17 cellular contexts compared by ENCODE assay signal in genomic region chr17:2844386-2844785, GRCh38. TPM values are rescaled to one million over a fixed set of nuclear protein-coding genes. Genes with fewer than 3 reads are reported as not detected.
DNase-seq lines count a peak whose midpoint lies in the region; ATAC-seq, FAIRE-seq and TF ChIP-seq lines count a peak whose summit lies in the region.
"Had no signal": no experiment of that assay in that cellular context is flagged by ENCODE, and none has a peak within 500 bp of the region (broad histone marks: within the 10 kb centered on the region; RNA-seq: fewer than 3 reads in every experiment).

No MANE protein-coding gene starts in this region.

- no TSS peak for BruUV-seq in OCI-LY7 (replicated peaks; lab: Mats Ljungman, UMichigan)

- H3K4me2 ChIP-seq in A549 (peak overlapping the region; percentile 60), OCI-LY7 (ENCODE audit: low read length) (no peak overlapping the region)

- H3K27ac ChIP-seq in A549 (peak overlapping the region; percentile 70 to 84), foreskin keratinocyte (no peak overlapping the region), ovary (no peak overlapping the region), OCI-LY7 (ENCODE audit: low read depth, low read length, poor library complexity, severe bottlenecking) (no peak overlapping the region)
- H3K27ac ChIP-seq: C4-2B, spleen had no signal

- FAIRE-seq in A549 (lab: Jason Lieb, UNC) = peak; percentile 97
- FAIRE-seq: TTC549 had no signal

- no peak overlapping the region for H2AFZ ChIP-seq in OCI-LY7 (ENCODE audit: low read length)

- in situ Hi-C loops in GM13976 (cut with MboI; ENCODE audit: low sequenced_read_pairs, unreplicated experiment) = no loop called here

- H3K4me1 ChIP-seq in A549 (peaks cover 46% of the 10 kb centered on the region), foreskin keratinocyte (peaks cover 6% of the 10 kb centered on the region), ovary (ENCODE audit: insufficient read depth) (no peaks in the 10 kb centered on the region), OCI-LY7 (ENCODE audit: insufficient read depth, low read length, poor library complexity, severe bottlenecking) (peaks cover 23% of the 10 kb centered on the region)

- TF ChIP-seq EP300 in A549 (IDR thresholded peaks at IDR 0.05) (peak; percentile 50 to 58; a peak in 2 of 5 replicates), ovary (IDR thresholded peaks at IDR 0.05) (no peak)

- no peaks in the 10 kb centered on the region for H3K79me2 ChIP-seq in OCI-LY7 (ENCODE audit: insufficient read depth, low read depth, low read length)

- intact Hi-C loops in ovary (cut with DNase I) = no loop called here
- intact Hi-C loops in OCI-LY7 (cut with micrococcal nuclease; ENCODE audit: unreplicated experiment) = no loop called here

- H3K4me3 ChIP-seq in A549 (no peak overlapping the region), ovary (no peak overlapping the region), OCI-LY7 (ENCODE audit: low read depth, low read length, poor library complexity, severe bottlenecking) (no peak overlapping the region)
- H3K4me3 ChIP-seq: colonic mucosa, spleen had no signal

- peak; percentile 76 to 96 for DNase-seq in A549 (ENCODE audit: low read depth in 1 of 2, low spot score in 1 of 2)
- DNase-seq in DMS53 (lab: John Stamatoyannopoulos, UW) = peak; percentile 87
- DNase-seq in NCI-H510A (lab: John Stamatoyannopoulos, UW) = peak; percentile 41
- DNase-seq in foreskin keratinocyte = no peak
- DNase-seq in ovary = no peak
- DNase-seq in OCI-LY7 (ENCODE audit: low spot score) = no peak
- DNase-seq in GM13976 (ENCODE audit: low spot score) = no peak
- no peak for DNase-seq in activated CD8-positive, alpha-beta memory T cell treated with anti-CD3 and anti-CD28 coated beads, Interleukin-2, amount 50 U/mL, for 4 hours
- DNase-seq: colonic mucosa, Karpas-422, left cardiac atrium, NCI-H524, SIG-M5, spleen had no signal

- no peak for TF ChIP-seq POLR2A in A549 (IDR thresholded peaks at IDR 0.05; ENCODE audit: low read length)
- no peak for TF ChIP-seq POLR2A in ovary (IDR thresholded peaks at IDR 0.05)

- H3K36me3 ChIP-seq in ovary = no peaks in the 10 kb centered on the region
- H3K36me3 ChIP-seq in OCI-LY7 (ENCODE audit: insufficient read depth, low read length) = no peaks in the 10 kb centered on the region
- H3K36me3 ChIP-seq: colonic mucosa had no signal

- no peaks in the 10 kb centered on the region for H3K9me2 ChIP-seq in OCI-LY7 (ENCODE audit: insufficient read depth, low read length)

- TF ChIP-seq RAD21 in A549 (conservative IDR thresholded peaks at IDR 0.05 in 1 of 2, IDR thresholded peaks at IDR 0.05 in 1 of 2) = 0 out of 5 replicates have a peak, but pooled peaks of 1 of the 2 experiments have one; percentile 14

- TF ChIP-seq CTCF in A549 (IDR thresholded peaks at IDR 0.05) (no peak), foreskin keratinocyte (conservative IDR thresholded peaks at IDR 0.05) (no peak), ovary (IDR thresholded peaks at IDR 0.05) (no peak), OCI-LY7 (conservative IDR thresholded peaks at IDR 0.05; ENCODE audit: low read length) (no peak), GM13976 (IDR thresholded peaks at IDR 0.05; ENCODE audit: borderline replicate concordance, control extremely low read depth, extremely low read depth, insufficient read depth, missing control alignments) (no peak)

- H4K20me1 ChIP-seq in OCI-LY7 (ENCODE audit: insufficient read depth, low read length) = no peaks in the 10 kb centered on the region

- POLR2A ChIA-PET in A549 (lab: Yijun Ruan, JAX) (interaction anchor here (1.0 to 1.1 kb wide), 2 partner anchors 19 to 204 kb away, joined by 3 read pairs; no protein-coding TSS in a partner anchor), OCI-LY7 (lab: Charles Lee) (interaction anchor here (0.6 kb wide), 1 partner anchor 43 kb away, joined by 3 read pairs; no protein-coding TSS in a partner anchor)

- CTCF ChIA-PET in A549 (lab: Yijun Ruan, JAX) (interaction anchor here (0.8 to 14.9 kb wide), 14 partner anchors 10 to 204 kb away, joined by 3 to 550 read pairs (median 4); no protein-coding TSS in a partner anchor), OCI-LY7 (lab: Charles Lee; ENCODE audit: unreplicated experiment) (no interaction called here)

- whole genome bisulfite sequencing in A549 (ENCODE audit: missing lambda C conversion rate) = under 1% methylated on average over 6 of the region's 6 CpGs
- WGBS in ovary, 3 donors = 30 to 44% (median 32%) methylated on average over 6 of the region's 6 CpGs

- ATAC-seq in A549 (peak; percentile 85 to 86), foreskin keratinocyte (peak; percentile 7)
- ATAC-seq: activated naive CD4-positive, alpha-beta T cell treated with anti-CD3 and anti-CD28 coated beads, Interleukin-2, amount 50 U/mL, for 72 hours; left cardiac atrium had no signal

- H3K27me3 ChIP-seq in foreskin keratinocyte (no peaks in the 10 kb centered on the region), ovary (no peaks in the 10 kb centered on the region)
- H3K27me3 ChIP-seq: colonic mucosa had no signal

- H3K9me3 ChIP-seq in A549 (no peaks in the 10 kb centered on the region), ovary (no peaks in the 10 kb centered on the region), OCI-LY7 (ENCODE audit: low read length) (no peaks in the 10 kb centered on the region)
- H3K9me3 ChIP-seq: colonic mucosa, spleen had no signal

TF ChIP-seq in A549, 52 proteins besides CTCF, POLR2A, EP300 and RAD21 (continues in another document):
- TF ChIP-seq TP53 (CRISPR knock-in tag; IDR thresholded peaks at IDR 0.05) (no peak), PBX3 (IDR thresholded peaks at IDR 0.05) (no peak), EHF (CRISPR knock-in tag; IDR thresholded peaks at IDR 0.05) (no peak), MYC (IDR thresholded peaks at IDR 0.05; ENCODE audit: borderline replicate concordance, low read length) (peak; percentile 31; the same call in 1 of the 2 replicates), SREBF2 (IDR thresholded peaks at IDR 0.05) (no peak), POLR2AphosphoS2 (conservative IDR thresholded peaks at IDR 0.05; ENCODE audit: low read length) (no peak), ZC3H11A (IDR thresholded peaks at IDR 0.05) (no peak), KDM1A (IDR thresholded peaks at IDR 0.05; ENCODE audit: low read depth) (no peak), CHD2 (IDR thresholded peaks at IDR 0.05; ENCODE audit: low read length, partially characterized antibody) (no peak), E2F6 (IDR thresholded peaks at IDR 0.05; ENCODE audit: borderline replicate concordance, low read depth) (no peak), FOSB (CRISPR knock-in tag; IDR thresholded peaks at IDR 0.05) (no peak), CHD4 (IDR thresholded peaks at IDR 0.05; ENCODE audit: borderline replicate concordance) (no peak), JUNB (IDR thresholded peaks at IDR 0.05) (peak; percentile 57), GATA3 (IDR thresholded peaks at IDR 0.05; ENCODE audit: borderline replicate concordance) (peak; percentile 76; the same call in 1 of the 2 replicates), RFX5 (IDR thresholded peaks at IDR 0.05) (no peak), ZFP36 (IDR thresholded peaks at IDR 0.05; ENCODE audit: borderline replicate concordance, partially characterized antibody) (no peak), HOXA7 (CRISPR knock-in tag; IDR thresholded peaks at IDR 0.05) (no peak), PHF8 (IDR thresholded peaks at IDR 0.05; ENCODE audit: borderline replicate concordance, low read depth) (no peak), RARB (CRISPR knock-in tag; IDR thresholded peaks at IDR 0.05) (no peak), MAZ (IDR thresholded peaks at IDR 0.05; ENCODE audit: borderline replicate concordance, low read depth, low read length) (no peak), SMC3 (IDR thresholded peaks at IDR 0.05) (0 out of 3 replicates have a peak, but pooled peaks have one; percentile 15), MAFK (IDR thresholded peaks at IDR 0.05; ENCODE audit: partially characterized antibody) (no peak), HOXB5 (CRISPR knock-in tag; IDR thresholded peaks at IDR 0.05) (no peak), CBX8 (IDR thresholded peaks at IDR 0.05) (no peak), HOXB13 (CRISPR knock-in tag; IDR thresholded peaks at IDR 0.05; ENCODE audit: low read depth) (no peak)
- TF ChIP-seq, protein P1, sequence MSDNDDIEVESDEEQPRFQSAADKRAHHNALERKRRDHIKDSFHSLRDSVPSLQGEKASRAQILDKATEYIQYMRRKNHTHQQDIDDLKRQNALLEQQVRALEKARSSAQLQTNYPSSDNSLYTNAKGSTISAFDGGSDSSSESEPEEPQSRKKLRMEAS (IDR thresholded peaks at IDR 0.05) = peak; percentile 77

RNA-seq across cellular contexts. Expression of gene RAP1GAP2, which starts 48.1 kb away (rescaled TPM):
- 20.8 and 26.0 TPM in 2 replicates for polyA plus RNA-seq in A549 (2011; rRNA removed)
- polyA plus RNA-seq in A549 (2012; cell fraction: cytosol; rRNA removed) = 11.1 and 14.6 TPM in 2 replicates
- polyA plus RNA-seq in A549 (2012; cell fraction: nucleus; rRNA removed) = 48.9 and 50.0 TPM in 2 replicates
- polyA plus RNA-seq in A549 (2017; fragmentation: RNase III; extraction: RNeasy Plus Mini Kit Qiagen cat#74134 plus additional on column Dnase treatment) = 7.0 to 10.4 TPM (median 8.3 TPM) in 3 replicates
- polyA minus RNA-seq in A549 (2011; rRNA and poly(A)+ RNA removed) = 25.0 and 25.4 TPM in 2 replicates
- 28.2 and 29.5 TPM in 2 replicates for total RNA-seq in foreskin keratinocyte
- 13.0 and 15.0 TPM in 2 replicates for polyA plus RNA-seq in foreskin keratinocyte
- 10 to 100 TPM in 6 of 7 donors, 1 to 10 TPM in 1; 8.4 to 15.4 (median 12.7) TPM for total RNA-seq in ovary
- 1 to 10 TPM; 4.3 to 4.4 TPM for polyA plus RNA-seq in ovary
- total RNA-seq in OCI-LY7 (2014; rRNA removed; shearing (Covaris generic)) = 10.9 and 11.3 TPM in 2 replicates
- 23.8 and 28.2 TPM in 2 replicates for total RNA-seq in OCI-LY7 (2022)

Comparison
In these comparisons a context has a peak if more than half of its experiments do, and no peak if none do; other contexts are left out.
1. DNase-seq: peak in A549 (2 of 2), DMS53 (single experiment) and NCI-H510A (single experiment); none in foreskin keratinocyte (0 of 2), ovary (0 of 5), OCI-LY7 (single experiment), GM13976 (single experiment) and activated CD8-positive, alpha-beta memory T cell treated with anti-CD3 and anti-CD28 coated beads, Interleukin-2, amount 50 U/mL, for 4 hours (single experiment).
2. H3K27ac ChIP-seq: peak in A549 (2 of 2); none in foreskin keratinocyte (single experiment), ovary (0 of 2) and OCI-LY7 (single experiment).